ENCODE assay signal across 8 cellular contexts in genomic region chr1:80529546-80529945, GRCh38.
"Had no signal": no experiment of that assay in that cellular context is flagged by ENCODE, and none has a peak within 500 bp of the region (broad histone marks: within the 10 kb centered on the region; RNA-seq: fewer than 3 reads in every experiment).

No MANE protein-coding gene starts in this region.

- FAIRE-seq: G401.6, GM12878, GM12891, GM12892, GM18507, GM19239 had no signal

- DNase-seq: GDM1, GF-D8 had no signal

- H3K4me3 ChIP-seq: GM12878 had no signal

- ATAC-seq: GM12878 had no signal
